In genomic region chr16:74811216-74811615, GRCh38 we compare ENCODE assay signal across 6 cellular contexts. TPM values are rescaled to one million over a fixed set of nuclear protein-coding genes. Genes with fewer than 3 reads are reported as not detected.
"Had no signal": no experiment of that assay in that cellular context is flagged by ENCODE, and none has a peak within 500 bp of the region (broad histone marks: within the 10 kb centered on the region; RNA-seq: fewer than 3 reads in every experiment).

No MANE protein-coding gene starts in this region.

RNA-seq across cellular contexts. Expression of gene FA2H, which starts 36.6 kb away (rescaled TPM):
- total RNA-seq: mammary epithelial cell, mesothelial cell of epicardium, omental fat pad, psoas muscle, subcutaneous adipose tissue had no signal
- polyA plus RNA-seq: immature natural killer cell had no signal
